In the genomic region with DNA sequence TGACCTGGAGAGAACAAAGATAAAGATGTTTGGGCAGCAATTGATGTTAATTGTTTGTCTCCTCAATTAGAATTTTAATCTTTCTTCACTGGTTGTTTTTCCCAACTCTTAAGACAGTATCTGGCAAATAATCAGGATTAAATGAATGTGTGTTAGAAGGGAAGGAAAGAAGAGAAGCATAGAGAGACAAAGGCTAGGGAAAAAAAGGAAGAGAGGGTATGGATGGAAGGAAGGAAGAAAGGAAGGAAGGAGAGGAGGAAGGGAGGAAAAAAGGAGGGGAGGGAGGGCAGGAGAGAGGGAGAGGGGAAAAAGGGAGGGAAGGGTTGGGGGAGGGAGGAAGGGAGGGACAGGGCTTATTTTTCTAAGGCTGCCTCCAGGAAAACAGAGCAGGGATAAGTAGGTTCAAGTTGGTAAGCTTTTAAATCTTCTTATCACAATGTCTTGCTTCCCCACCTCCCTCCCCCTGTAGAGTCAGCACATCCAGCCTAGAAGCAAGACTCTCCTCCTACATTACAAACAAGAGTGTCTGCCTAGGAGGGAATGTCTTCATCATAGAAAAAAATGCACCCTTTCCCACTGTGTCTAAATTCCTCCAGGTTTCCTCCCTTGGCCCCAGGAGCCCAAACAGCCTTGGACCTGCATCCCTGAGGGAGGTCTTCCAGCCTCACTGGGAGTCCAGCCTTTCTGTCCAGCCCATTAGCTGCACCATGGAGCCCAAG, we compare ENCODE assay signal across 22 cellular contexts.
DNase-seq lines count a peak whose midpoint lies in the region; ATAC-seq and TF ChIP-seq lines count a peak whose summit lies in the region.
"Had no signal": no experiment of that assay in that cellular context is flagged by ENCODE, and none has a peak within 500 bp of the region (broad histone marks: within the 10 kb centered on the region; RNA-seq: fewer than 3 reads in every experiment).

No MANE protein-coding gene starts in this region.

- H3K4me1 ChIP-seq in mammary epithelial cell (ENCODE audit: insufficient read depth, low read length) = no peaks in the 10 kb centered on the region
- H3K4me1 ChIP-seq in transverse colon = peaks cover 0 to 7% (median 1%) of the 10 kb centered on the region in 4 donors
- H3K4me1 ChIP-seq: foreskin keratinocyte had no signal

- no TSS peak for BruUV-seq in MCF 10A (replicated peaks; lab: Mats Ljungman, UMichigan)
- BruUV-seq in mammary epithelial cell (replicated peaks; lab: Mats Ljungman, UMichigan) = no TSS peak

- H3K27me3 Mint-ChIP-seq in MCF 10A (ENCODE audit: insufficient read depth, unreplicated experiment) = no peaks in the 10 kb centered on the region
- H3K27me3 Mint-ChIP-seq in chondrocyte (ENCODE audit: low read depth) = no peaks in the 10 kb centered on the region
- H3K27me3 Mint-ChIP-seq in stimulated activated memory B cell treated with anti-CD40 and anti-IgM and Interleukin-4, amounts not matched to agents 10 μg/mL and 1 μg/mL and 100 μg/mL, for 72 hours = no peaks in the 10 kb centered on the region

- CTCF ChIA-PET in MCF 10A (lab: Yijun Ruan, JAX) (no interaction called here), mammary epithelial cell (lab: Charles Lee; ENCODE audit: low non-redundant PET) (no interaction called here)

- intact Hi-C loops in MCF 10A (cut with micrococcal nuclease) = loop anchor here (1.0 kb wide), 1 partner anchor 54 kb away; no protein-coding TSS in a partner anchor
- intact Hi-C loops in mammary epithelial cell (cut with micrococcal nuclease) = no loop called here
- intact Hi-C loops in transverse colon (cut with DNase I; ENCODE audit: low total_unique reads) = no loop called here

- DNase-seq in MCF 10A (ENCODE audit: unreplicated experiment) (no peak), mammary epithelial cell (no peak), NCI-H69 (lab: John Stamatoyannopoulos, UW) (peak; percentile 50), chondrocyte (ENCODE audit: low spot score) (no peak), transverse colon (no peak)
- DNase-seq: ACHN; activated naive CD4-positive, alpha-beta T cell treated with anti-CD3 and anti-CD28 coated beads for 36 hours; anterior cingulate cortex; central memory CD4-positive, alpha-beta T cell; dorsolateral prefrontal cortex; GDM1; H7; NCI-H526 treated with DMSO at 0.1 percent for 48 hours; nucleus accumbens; SHP77; stimulated activated CD8-positive, alpha-beta memory T cell treated with anti-CD3 and anti-CD28 coated beads, Interleukin-4, amount 100 ng/mL, for 48 hours; T-helper 1 cell had no signal

- no peak for TF ChIP-seq POLR2A in transverse colon (IDR thresholded peaks at IDR 0.05)

- TF ChIP-seq CTCF in MCF 10A (IDR thresholded peaks at IDR 0.05; ENCODE audit: unreplicated experiment) (no peak), mammary epithelial cell (conservative IDR thresholded peaks at IDR 0.05 in 1 of 2, IDR thresholded peaks at IDR 0.05 in 1 of 2; ENCODE audit: extremely low read depth in 1 of 2, insufficient read depth in 1 of 2, low read depth in 1 of 2, low read length in 2 of 2) (no peak), chondrocyte (IDR thresholded peaks at IDR 0.05) (no peak), transverse colon (IDR thresholded peaks at IDR 0.05) (no peak)

- in situ Hi-C loops in mammary epithelial cell (cut with MboI; ENCODE audit: low sequenced_read_pairs in 2 of 2) = no loop called here
- in situ Hi-C loops in transverse colon (cut with MboI; ENCODE audit: low pct_ligation_motif_present in 1 of 4, low pct_unique_long_range_greater_than_20kb in 1 of 4, low sequenced_read_pairs in 3 of 4) = no loop called here

- H3K9me3 ChIP-seq in mammary epithelial cell (replicated peaks; ENCODE audit: insufficient read depth, low read length) (no peaks in the 10 kb centered on the region), transverse colon (no peaks in the 10 kb centered on the region)
- H3K9me3 ChIP-seq: right atrium auricular region had no signal

- no peak overlapping the region for H3K4me3 ChIP-seq in mammary epithelial cell (replicated peaks in 1 of 3; ENCODE audit: insufficient read depth in 1 of 3, low read depth in 2 of 3, low read length in 3 of 3)
- no peak overlapping the region for H3K4me3 ChIP-seq in transverse colon
- H3K4me3 ChIP-seq: dorsolateral prefrontal cortex, right atrium auricular region had no signal

- H4K20me1 ChIP-seq in mammary epithelial cell (ENCODE audit: insufficient read depth, low read length) = no peaks in the 10 kb centered on the region

- POLR2A ChIA-PET in MCF 10A (lab: Yijun Ruan, JAX) = interaction anchor here (1.7 kb wide), 1 partner anchor 54 kb away, joined by 6 read pairs; no protein-coding TSS in a partner anchor

- H3K36me3 ChIP-seq in mammary epithelial cell (ENCODE audit: insufficient read depth, low read length) (no peaks in the 10 kb centered on the region), transverse colon (no peaks in the 10 kb centered on the region)
- H3K36me3 ChIP-seq: right atrium auricular region had no signal

- H3K27ac Mint-ChIP-seq in MCF 10A (ENCODE audit: low read depth, unreplicated experiment) (peak overlapping the region; percentile 93), chondrocyte (ENCODE audit: unreplicated experiment) (peak overlapping the region; percentile 39)
- peak overlapping the region; percentile 62 for H3K27ac Mint-ChIP-seq in stimulated activated memory B cell treated with anti-CD40 and anti-IgM and Interleukin-4, amounts not matched to agents 10 μg/mL and 1 μg/mL and 100 μg/mL, for 72 hours

- H3K9me3 Mint-ChIP-seq in MCF 10A (ENCODE audit: unreplicated experiment) (no peaks in the 10 kb centered on the region), chondrocyte (ENCODE audit: low read depth) (peaks cover 5% of the 10 kb centered on the region)
- peaks cover 3% of the 10 kb centered on the region for H3K9me3 Mint-ChIP-seq in stimulated activated memory B cell treated with anti-CD40 and anti-IgM and Interleukin-4, amounts not matched to agents 10 μg/mL and 1 μg/mL and 100 μg/mL, for 72 hours
- H3K9me3 Mint-ChIP-seq: activated naive CD4-positive, alpha-beta T cell treated with anti-CD3 and anti-CD28 coated beads for 36 hours had no signal

- H3K4me2 ChIP-seq in mammary epithelial cell (ENCODE audit: insufficient read depth, low read depth, low read length) = no peak overlapping the region

- no peak for TF ChIP-seq EP300 in transverse colon (IDR thresholded peaks at IDR 0.05; ENCODE audit: low read depth)

- H3K27me3 ChIP-seq in mammary epithelial cell (ENCODE audit: insufficient read depth, low read length) (no peaks in the 10 kb centered on the region), transverse colon (no peaks in the 10 kb centered on the region)
- H3K27me3 ChIP-seq: foreskin keratinocyte, right atrium auricular region had no signal

- H3K4me3 Mint-ChIP-seq in MCF 10A (ENCODE audit: unreplicated experiment) = no peak overlapping the region
- no peak overlapping the region for H3K4me3 Mint-ChIP-seq in chondrocyte (ENCODE audit: unreplicated experiment)
- H3K4me3 Mint-ChIP-seq in stimulated activated memory B cell treated with anti-CD40 and anti-IgM and Interleukin-4, amounts not matched to agents 10 μg/mL and 1 μg/mL and 100 μg/mL, for 72 hours = no peak overlapping the region
- H3K4me3 Mint-ChIP-seq: activated naive CD4-positive, alpha-beta T cell treated with anti-CD3 and anti-CD28 coated beads for 36 hours had no signal

- H3K36me3 Mint-ChIP-seq in MCF 10A (ENCODE audit: insufficient read depth, unreplicated experiment) (peaks cover 5% of the 10 kb centered on the region), chondrocyte (ENCODE audit: low read depth) (peaks cover 2% of the 10 kb centered on the region)
- H3K36me3 Mint-ChIP-seq in stimulated activated memory B cell treated with anti-CD40 and anti-IgM and Interleukin-4, amounts not matched to agents 10 μg/mL and 1 μg/mL and 100 μg/mL, for 72 hours = no peaks in the 10 kb centered on the region

- H3K4me1 Mint-ChIP-seq in MCF 10A (ENCODE audit: insufficient read depth, unreplicated experiment) (peaks cover 21% of the 10 kb centered on the region), chondrocyte (ENCODE audit: low read depth) (peaks cover 19% of the 10 kb centered on the region)
- H3K4me1 Mint-ChIP-seq in stimulated activated memory B cell treated with anti-CD40 and anti-IgM and Interleukin-4, amounts not matched to agents 10 μg/mL and 1 μg/mL and 100 μg/mL, for 72 hours = peaks cover 6% of the 10 kb centered on the region

- H3K79me2 ChIP-seq in mammary epithelial cell (ENCODE audit: insufficient read depth, low read length) = no peaks in the 10 kb centered on the region

- ATAC-seq in stimulated activated memory B cell treated with anti-CD40 and anti-IgM and Interleukin-4, amounts not matched to agents 10 μg/mL and 1 μg/mL and 100 μg/mL, for 72 hours = no peak
- ATAC-seq in GM21367 (IDR thresholded peaks at IDR 0.05; ENCODE audit: unreplicated experiment) (no peak), GM19023 (IDR thresholded peaks at IDR 0.05; ENCODE audit: unreplicated experiment) (no peak)
- ATAC-seq: foreskin keratinocyte had no signal

- no peak overlapping the region for H3K9ac ChIP-seq in mammary epithelial cell (ENCODE audit: insufficient read depth, low read length)

- H3K27ac ChIP-seq in mammary epithelial cell (ENCODE audit: insufficient read depth, low read depth, low read length) (no peak overlapping the region), transverse colon (no peak overlapping the region)
- H3K27ac ChIP-seq: foreskin keratinocyte, right atrium auricular region had no signal

- dilution Hi-C loops in mammary epithelial cell (cut with HindIII; ENCODE audit: low sequenced_read_pairs) = no loop called here

- no peak overlapping the region for H2AFZ ChIP-seq in mammary epithelial cell (ENCODE audit: low read depth, low read length)

Comparison
In these comparisons a context has a peak if more than half of its experiments do, and no peak if none do; other contexts are left out.
1. H3K27ac Mint-ChIP-seq: peak in every context shown above with its lines; median percentile 93 in MCF 10A; 62 in stimulated activated memory B cell treated with anti-CD40 and anti-IgM and Interleukin-4, amounts not matched to agents 10 μg/mL and 1 μg/mL and 100 μg/mL, for 72 hours; 39 in chondrocyte.